Comparison of ENCODE assay signal across 8 cellular contexts in genomic region chr16:53207810-53208752, GRCh38.
A peak's percentile ranks its signal among the peaks of the same experiment; 100 is the strongest.
DNase-seq lines count a peak whose midpoint lies in the region; ATAC-seq and TF ChIP-seq lines count a peak whose summit lies in the region.

No MANE protein-coding gene starts in this region.

- H3K36me3 Mint-ChIP-seq in activated naive CD8-positive, alpha-beta T cell = peaks cover 4% of the 10 kb centered on the region

- no peaks in the 10 kb centered on the region for H3K36me3 ChIP-seq in neutrophil

- H3K4me3 Mint-ChIP-seq in activated naive CD8-positive, alpha-beta T cell = no peak overlapping the region

- H3K4me3 ChIP-seq in neutrophil (ENCODE audit: low read depth in 1 of 2, low read length in 1 of 2) = peak overlapping the region; percentile 28 to 29

- H3K27ac ChIP-seq in neutrophil = peak overlapping the region; percentile 78

- H3K9me3 Mint-ChIP-seq in activated naive CD8-positive, alpha-beta T cell (ENCODE audit: low read depth) = no peaks in the 10 kb centered on the region

- ATAC-seq in GM19395 (IDR thresholded peaks at IDR 0.05; ENCODE audit: unreplicated experiment) = peak; percentile 90
- peak; percentile 89 for ATAC-seq in HG03442 (IDR thresholded peaks at IDR 0.05; ENCODE audit: unreplicated experiment)

- H3K9me3 ChIP-seq in neutrophil = no peaks in the 10 kb centered on the region

- peaks cover 12% of the 10 kb centered on the region for H3K4me1 Mint-ChIP-seq in activated naive CD8-positive, alpha-beta T cell (ENCODE audit: low read depth)

- peaks cover 42 to 47% of the 10 kb centered on the region in 2 experiments for H3K4me1 ChIP-seq in neutrophil (ENCODE audit: control insufficient read depth in 1 of 2, insufficient read depth in 1 of 2, low read depth in 1 of 2, low read length in 1 of 2)

- H3K27me3 ChIP-seq in neutrophil = no peaks in the 10 kb centered on the region

- H3K27ac Mint-ChIP-seq in activated naive CD8-positive, alpha-beta T cell = peak overlapping the region; percentile 36

- DNase-seq in DMS153 (lab: John Stamatoyannopoulos, UW) (peak; percentile 64), NCI-H510A (lab: John Stamatoyannopoulos, UW) (peak; percentile 72), glomerular visceral epithelial cell (ENCODE audit: extremely low spot score) (peak; percentile 74), T-helper 9 cell (no peak)

- H3K27me3 Mint-ChIP-seq in activated naive CD8-positive, alpha-beta T cell = no peaks in the 10 kb centered on the region

- no peak for TF ChIP-seq CTCF in neutrophil (IDR thresholded peaks at IDR 0.05)
